33 cellular contexts compared by ENCODE assay signal in genomic region chr3:138670409-138670808, GRCh38.
DNase-seq lines count a peak whose midpoint lies in the region; ATAC-seq, FAIRE-seq and TF ChIP-seq lines count a peak whose summit lies in the region.
"Had no signal": no experiment of that assay in that cellular context is flagged by ENCODE, and none has a peak within 500 bp of the region (broad histone marks: within the 10 kb centered on the region; RNA-seq: fewer than 3 reads in every experiment).

No MANE protein-coding gene starts in this region.

- H3K27ac ChIP-seq in mammary epithelial cell (ENCODE audit: insufficient read depth, low read depth, low read length) (no peak overlapping the region), body of pancreas (peak overlapping the region in 1 of 4 donors; percentile 29)
- H3K27ac ChIP-seq: ascending aorta, psoas muscle, RWPE1, sigmoid colon, thyroid gland, uterus had no signal

- intact Hi-C loops in mammary epithelial cell (cut with micrococcal nuclease) (no loop called here), body of pancreas (cut with DNase I) (no loop called here)

- H3K27me3 ChIP-seq in mammary epithelial cell (ENCODE audit: insufficient read depth, low read length) (no peaks in the 10 kb centered on the region), body of pancreas (no peaks in the 10 kb centered on the region), neuron (ENCODE audit: insufficient read depth, low read length) (no peaks in the 10 kb centered on the region)
- H3K27me3 ChIP-seq: ascending aorta, sigmoid colon, thyroid gland, uterus had no signal

- no peaks in the 10 kb centered on the region for H3K79me2 ChIP-seq in mammary epithelial cell (ENCODE audit: insufficient read depth, low read length)

- H3K4me1 ChIP-seq in mammary epithelial cell (ENCODE audit: insufficient read depth, low read length) (peaks cover 11% of the 10 kb centered on the region), body of pancreas (peaks cover 64% of the 10 kb centered on the region), neuron (ENCODE audit: insufficient read depth, low read length) (peaks cover 27% of the 10 kb centered on the region)
- H3K4me1 ChIP-seq: psoas muscle, uterus had no signal

- peaks cover 7% of the 10 kb centered on the region for H3K9me3 ChIP-seq in mammary epithelial cell (replicated peaks; ENCODE audit: insufficient read depth, low read length)
- no peaks in the 10 kb centered on the region for H3K9me3 ChIP-seq in body of pancreas
- H3K9me3 ChIP-seq in neuron (ENCODE audit: low read length), result peaks cover 4% of the 10 kb centered on the region
- H3K9me3 ChIP-seq: thyroid gland had no signal

- H2AFZ ChIP-seq in mammary epithelial cell (ENCODE audit: low read depth, low read length) (no peak overlapping the region), neuron (ENCODE audit: low read depth, low read length) (peak overlapping the region; percentile 38)

- H3K4me3 ChIP-seq in mammary epithelial cell (replicated peaks in 1 of 3; ENCODE audit: insufficient read depth in 1 of 3, low read depth in 2 of 3, low read length in 3 of 3), result no peak overlapping the region
- H3K4me3 ChIP-seq in body of pancreas, result no peak overlapping the region
- H3K4me3 ChIP-seq in neuron (ENCODE audit: low read length), result no peak overlapping the region
- H3K4me3 ChIP-seq: ascending aorta, psoas muscle, sigmoid colon, thyroid gland, uterus had no signal

- no peak for TF ChIP-seq CTCF in mammary epithelial cell (conservative IDR thresholded peaks at IDR 0.05 in 1 of 2, IDR thresholded peaks at IDR 0.05 in 1 of 2; ENCODE audit: extremely low read depth in 1 of 2, insufficient read depth in 1 of 2, low read depth in 1 of 2, low read length in 2 of 2)
- no peak for TF ChIP-seq CTCF in body of pancreas (IDR thresholded peaks at IDR 0.05)

- H3K36me3 ChIP-seq in mammary epithelial cell (ENCODE audit: insufficient read depth, low read length), result peaks cover 2% of the 10 kb centered on the region
- H3K36me3 ChIP-seq in body of pancreas (replicated peaks in 1 of 2; ENCODE audit: insufficient read depth in 1 of 2, low read depth in 2 of 2), result no peaks in the 10 kb centered on the region
- no peaks in the 10 kb centered on the region for H3K36me3 ChIP-seq in neuron (ENCODE audit: insufficient read depth, low read length)
- H3K36me3 ChIP-seq: thyroid gland, uterus had no signal

- CTCF ChIA-PET in mammary epithelial cell (lab: Charles Lee; ENCODE audit: low non-redundant PET), result no interaction called here

- in situ Hi-C loops in T47D (cut with HindIII; ENCODE audit: low pct_unique_long_range_greater_than_20kb, low sequenced_read_pairs) (no loop called here), mammary epithelial cell (cut with MboI; ENCODE audit: low sequenced_read_pairs in 2 of 2) (no loop called here)

- H3K4me2 ChIP-seq in mammary epithelial cell (ENCODE audit: insufficient read depth, low read depth, low read length), result no peak overlapping the region

- BruUV-seq in mammary epithelial cell (replicated peaks; lab: Mats Ljungman, UMichigan), result no TSS peak

- ATAC-seq in body of pancreas (peak; percentile 62), GM18861 (IDR thresholded peaks at IDR 0.05; ENCODE audit: unreplicated experiment) (no peak)
- ATAC-seq: activated CD8-positive, alpha-beta memory T cell treated with anti-CD3 and anti-CD28 coated beads, Interleukin-2, amount 10 ng/mL, durations not matched to agents 7 days and 5 days; activated T-cell treated with anti-CD3 and anti-CD28 coated beads, Interleukin-2, amount 50 U/mL, for 4 hours; naive thymus-derived CD8-positive, alpha-beta T cell; psoas muscle; SK-N-SH treated with all-trans-retinoic acid at 6 μM for 48 hours had no signal

- dilution Hi-C loops in mammary epithelial cell (cut with HindIII; ENCODE audit: low sequenced_read_pairs), result no loop called here

- TF ChIP-seq POLR2A in body of pancreas (IDR thresholded peaks at IDR 0.05) (no peak), GM12891 (IDR thresholded peaks at IDR 0.05; ENCODE audit: low read depth, low read length) (no peak)

- H3K9ac ChIP-seq in mammary epithelial cell (ENCODE audit: insufficient read depth, low read length), result no peak overlapping the region

- no peaks in the 10 kb centered on the region for H4K20me1 ChIP-seq in mammary epithelial cell (ENCODE audit: insufficient read depth, low read length)

- FAIRE-seq in GM12891 (lab: Jason Lieb, UNC), result no peak
- FAIRE-seq: H1, keratinocyte, TTC549 had no signal

- DNase-seq in DMS153 treated with DMSO at 0.1 percent for 48 hours (lab: John Stamatoyannopoulos, UW; ENCODE audit: unreplicated experiment) (peak; percentile 10), DMS153 (lab: John Stamatoyannopoulos, UW) (no peak), T47D (ENCODE audit: low read depth in 1 of 2, low spot score in 1 of 2) (peak; percentile 16 to 65), mammary epithelial cell (no peak), body of pancreas (peak in 2 of 4 donors; percentile 13 to 14), GM12891 (ENCODE audit: insufficient read length, low spot score) (no peak)
- DNase-seq: 8988T; activated CD4-positive, alpha-beta T cell treated with anti-CD3 and anti-CD28 coated beads, Interleukin-2, amount 50 U/mL, for 4 hours; activated CD8-positive, alpha-beta memory T cell treated with anti-CD3 and anti-CD28 coated beads, Interleukin-2, amount 10 ng/mL, durations not matched to agents 7 days and 5 days; activated T-cell treated with anti-CD3 and anti-CD28 coated beads, Interleukin-2, amount 50 U/mL, for 4 hours; C1 segment of cervical spinal cord; central memory CD4-positive, alpha-beta T cell; EL; glutamatergic neuron; KG1; midbrain; MM.1S; naive thymus-derived CD8-positive, alpha-beta T cell; NCI-H526 treated with DMSO at 0.1 percent for 48 hours; occipital lobe; psoas muscle; sigmoid colon; stimulated activated CD4-positive, alpha-beta T cell treated with anti-CD3 and anti-CD28 coated beads, Interleukin-4, amount 100 ng/mL, for 1 hour; thyroid gland; uterus had no signal

TF ChIP-seq in GM12891, 5 proteins besides CTCF, POLR2A, EP300 and RAD21:
- TF ChIP-seq POU2F2 (IDR thresholded peaks at IDR 0.05; ENCODE audit: low read depth, low read length) (no peak), PAX5 (IDR thresholded peaks at IDR 0.05; ENCODE audit: insufficient read depth, low read length, severe bottlenecking) (no peak), SPI1 (IDR thresholded peaks at IDR 0.05; ENCODE audit: low read depth, low read length) (no peak), TAF1 (IDR thresholded peaks at IDR 0.05; ENCODE audit: low read depth, low read length) (no peak), POLR2AphosphoS5 (IDR thresholded peaks at IDR 0.05; ENCODE audit: low read depth, low read length) (no peak)

Comparison
In these comparisons a context has a peak if more than half of its experiments do, and no peak if none do; other contexts are left out.
1. DNase-seq: peak in DMS153 treated with DMSO at 0.1 percent for 48 hours (single experiment) and T47D (2 of 2); none in DMS153 (single experiment), mammary epithelial cell (single experiment) and GM12891 (single experiment).